19 cellular contexts compared by ENCODE assay signal in genomic region chr1:121522061-121522759, GRCh38.
DNase-seq lines count a peak whose midpoint lies in the region; ATAC-seq and TF ChIP-seq lines count a peak whose summit lies in the region.
"Had no signal": no experiment of that assay in that cellular context is flagged by ENCODE, and none has a peak within 500 bp of the region (broad histone marks: within the 10 kb centered on the region; RNA-seq: fewer than 3 reads in every experiment).

No MANE protein-coding gene starts in this region.

- H3K36me3 ChIP-seq in endocrine pancreas (ENCODE audit: control insufficient read depth, insufficient read depth, low read length) = no peaks in the 10 kb centered on the region
- H3K36me3 ChIP-seq: BE2C had no signal

- H3K9me3 Mint-ChIP-seq in Calu3 (ENCODE audit: low read depth, unreplicated experiment) (no peaks in the 10 kb centered on the region), nephron (no peaks in the 10 kb centered on the region)

- no peaks in the 10 kb centered on the region for H3K9me3 ChIP-seq in endocrine pancreas (ENCODE audit: control insufficient read depth, low read length)
- H3K9me3 ChIP-seq: BE2C, mucosa of descending colon, testis had no signal

- peaks cover 16% of the 10 kb centered on the region for H3K36me3 Mint-ChIP-seq in Calu3 (ENCODE audit: insufficient read depth, unreplicated experiment)
- H3K36me3 Mint-ChIP-seq in nephron (ENCODE audit: low read depth) = no peaks in the 10 kb centered on the region

- no peak overlapping the region for H3K9ac ChIP-seq in endocrine pancreas (ENCODE audit: control insufficient read depth, insufficient read depth, low read length)

- intact Hi-C loops in Calu3 (cut with micrococcal nuclease; ENCODE audit: unreplicated experiment) = loop anchor here (2.0 to 5.0 kb wide), 2 partner anchors 65 to 75 kb away; no protein-coding TSS in a partner anchor

- TF ChIP-seq CTCF in Calu3 (IDR thresholded peaks at IDR 0.05; ENCODE audit: unreplicated experiment) = no peak
- no peak for TF ChIP-seq CTCF in nephron (IDR thresholded peaks at IDR 0.05; ENCODE audit: unreplicated experiment in 3 of 3)

- DNase-seq in Calu3 (peak; percentile 57), HuH-7.5 (ENCODE audit: low spot score) (peak; percentile 19), retina (no peak)
- DNase-seq: activated CD4-positive, alpha-beta T cell treated with anti-CD3 and anti-CD28 coated beads for 1 hour; activated CD8-positive, alpha-beta memory T cell treated with anti-CD3 and anti-CD28 coated beads, Interleukin-2, amount 10 ng/mL, durations not matched to agents 7 days and 5 days; activated effector memory CD4-positive, alpha-beta T cell treated with Interleukin-2 at 50 U/mL for 16 hours; BE2C; caudate nucleus; mucosa of descending colon; NCI-H1092; NCI-H226; stimulated activated CD4-positive, alpha-beta T cell treated with anti-CD3 and anti-CD28 coated beads, Interleukin-4, amount 100 ng/mL, for 4 hours; stimulated activated CD8-positive, alpha-beta memory T cell treated with anti-CD3 and anti-CD28 coated beads, Interleukin-4, amount 100 ng/mL, for 48 hours; testis had no signal

- H3K27me3 Mint-ChIP-seq in Calu3 (ENCODE audit: unreplicated experiment) = no peaks in the 10 kb centered on the region
- H3K27me3 Mint-ChIP-seq in nephron (ENCODE audit: low read depth) = peaks cover 32% of the 10 kb centered on the region
- H3K27me3 Mint-ChIP-seq: activated CD8-positive, alpha-beta memory T cell treated with anti-CD3 and anti-CD28 coated beads, Interleukin-2, amount 10 ng/mL, durations not matched to agents 7 days and 5 days had no signal

- ATAC-seq in GM21786 (IDR thresholded peaks at IDR 0.05; ENCODE audit: unreplicated experiment) = no peak
- ATAC-seq in GM19467 (IDR thresholded peaks at IDR 0.05; ENCODE audit: unreplicated experiment) = no peak
- ATAC-seq: activated CD8-positive, alpha-beta memory T cell treated with anti-CD3 and anti-CD28 coated beads, Interleukin-2, amount 10 ng/mL, durations not matched to agents 7 days and 5 days; K562; mucosa of descending colon had no signal

- no peaks in the 10 kb centered on the region for H3K4me1 ChIP-seq in endocrine pancreas (ENCODE audit: control insufficient read depth, insufficient read depth, low read length)
- H3K4me1 ChIP-seq: BE2C, testis had no signal

- peak overlapping the region; percentile 36 for H3K27ac Mint-ChIP-seq in Calu3 (ENCODE audit: unreplicated experiment)
- peak overlapping the region in 2 of 3 experiments; percentile 50 to 66 for H3K27ac Mint-ChIP-seq in nephron
- H3K27ac Mint-ChIP-seq: activated CD8-positive, alpha-beta memory T cell treated with anti-CD3 and anti-CD28 coated beads, Interleukin-2, amount 10 ng/mL, durations not matched to agents 7 days and 5 days had no signal

- no TSS peak for BruUV-seq in Calu3 (replicated peaks; lab: Mats Ljungman, UMichigan)

- H3K4me3 Mint-ChIP-seq in Calu3 (ENCODE audit: low read depth, unreplicated experiment) (no peak overlapping the region), nephron (peak overlapping the region; percentile 27 to 61 (median 47))
- H3K4me3 Mint-ChIP-seq: activated CD8-positive, alpha-beta memory T cell treated with anti-CD3 and anti-CD28 coated beads, Interleukin-2, amount 10 ng/mL, durations not matched to agents 7 days and 5 days had no signal

- CTCF ChIA-PET in Calu3 (lab: Charles Lee) = no interaction called here

- peak overlapping the region; percentile 1 for H3K4me3 ChIP-seq in endocrine pancreas (ENCODE audit: control insufficient read depth, insufficient read depth, low read length)
- H3K4me3 ChIP-seq: K562, mucosa of descending colon, testis had no signal

- H3K4me1 Mint-ChIP-seq in Calu3 (ENCODE audit: low read depth, unreplicated experiment) (peaks cover 18% of the 10 kb centered on the region), nephron (peaks cover 12% of the 10 kb centered on the region)

- no peaks in the 10 kb centered on the region for H3K27me3 ChIP-seq in endocrine pancreas (ENCODE audit: control insufficient read depth, insufficient read depth, low read length)
- H3K27me3 ChIP-seq: testis had no signal
